In genomic region chr16:23359092-23359760, GRCh38 we compare ENCODE assay signal across 32 cellular contexts. TPM values are rescaled to one million over a fixed set of nuclear protein-coding genes. Genes with fewer than 3 reads are reported as not detected.
DNase-seq lines count a peak whose midpoint lies in the region; ATAC-seq, FAIRE-seq and TF ChIP-seq lines count a peak whose summit lies in the region.
"Had no signal": no experiment of that assay in that cellular context is flagged by ENCODE, and none has a peak within 500 bp of the region (broad histone marks: within the 10 kb centered on the region; RNA-seq: fewer than 3 reads in every experiment).

No MANE protein-coding gene starts in this region.

- H3K27ac ChIP-seq in astrocyte (ENCODE audit: low read depth, low read length) = no peak overlapping the region
- H3K27ac ChIP-seq: A549, brain microvascular endothelial cell, esophagus muscularis mucosa, hepatocyte, left lung, skin epidermis, tibial nerve had no signal

- H4K20me1 ChIP-seq in astrocyte (ENCODE audit: insufficient read depth, low read length) = no peaks in the 10 kb centered on the region

- H3K4me3 Mint-ChIP-seq in astrocyte (ENCODE audit: unreplicated experiment) = peak overlapping the region; percentile 22
- H3K4me3 Mint-ChIP-seq in activated naive CD8-positive, alpha-beta T cell treated with anti-CD3 and anti-CD28 coated beads, Interleukin-2, amount 50 U/mL, for 24 hours = no peak overlapping the region
- H3K4me3 Mint-ChIP-seq: CD8-positive, alpha-beta T cell; effector memory CD8-positive, alpha-beta T cell; H9; naive B cell; stimulated activated naive CD8-positive, alpha-beta T cell treated with anti-CD3 and anti-CD28 coated beads, Interleukin-15, amount 100 ng/mL, for 72 hours had no signal

- no peak for FAIRE-seq in astrocyte (lab: Jason Lieb, UNC)
- FAIRE-seq: A549, colon, frontal cortex had no signal

- in situ Hi-C loops in ACHN (cut with HindIII; ENCODE audit: low pct_ligation_motif_present, low pct_unique_long_range_greater_than_20kb, low sequenced_read_pairs) = no loop called here

- ATAC-seq in Right ventricle myocardium inferior (no peak), left colon (no peak)
- ATAC-seq in activated naive CD8-positive, alpha-beta T cell treated with anti-CD3 and anti-CD28 coated beads, Interleukin-2, amount 50 U/mL, for 24 hours = no peak
- ATAC-seq: A549; CD8-positive, alpha-beta T cell; effector memory CD8-positive, alpha-beta T cell; left lung; SK-N-SH treated with all-trans-retinoic acid at 6 μM for 48 hours; stimulated activated naive CD8-positive, alpha-beta T cell treated with anti-CD3 and anti-CD28 coated beads, Interleukin-15, amount 100 ng/mL, for 72 hours had no signal

- no peaks in the 10 kb centered on the region for H3K9me3 ChIP-seq in astrocyte (ENCODE audit: insufficient read depth, low read depth, low read length)
- H3K9me3 ChIP-seq: A549, esophagus muscularis mucosa, left lung, tibial nerve had no signal

- H3K4me1 ChIP-seq in astrocyte (ENCODE audit: insufficient read depth, low read length) = no peaks in the 10 kb centered on the region
- H3K4me1 ChIP-seq: tibial nerve had no signal

- no peak overlapping the region for H3K27ac Mint-ChIP-seq in astrocyte (ENCODE audit: unreplicated experiment)
- H3K27ac Mint-ChIP-seq in activated naive CD8-positive, alpha-beta T cell treated with anti-CD3 and anti-CD28 coated beads, Interleukin-2, amount 50 U/mL, for 24 hours = no peak overlapping the region
- H3K27ac Mint-ChIP-seq: CD8-positive, alpha-beta T cell; effector memory CD8-positive, alpha-beta T cell; H9; naive B cell had no signal

- no peaks in the 10 kb centered on the region for H3K9me3 Mint-ChIP-seq in astrocyte (ENCODE audit: unreplicated experiment)
- H3K9me3 Mint-ChIP-seq in activated naive CD8-positive, alpha-beta T cell treated with anti-CD3 and anti-CD28 coated beads, Interleukin-2, amount 50 U/mL, for 24 hours = no peaks in the 10 kb centered on the region
- H3K9me3 Mint-ChIP-seq: CD8-positive, alpha-beta T cell; effector memory CD8-positive, alpha-beta T cell; H9; naive B cell; stimulated activated naive CD8-positive, alpha-beta T cell treated with anti-CD3 and anti-CD28 coated beads, Interleukin-15, amount 100 ng/mL, for 72 hours had no signal

- no peak overlapping the region for H3K4me2 ChIP-seq in astrocyte (ENCODE audit: low read length)
- H3K4me2 ChIP-seq: A549, hepatocyte had no signal

- DNase-seq in cardiac septum (ENCODE audit: low spot score) = peak; percentile 57
- no peak for DNase-seq in Right ventricle myocardium inferior (ENCODE audit: missing footprints)
- DNase-seq in astrocyte (ENCODE audit: low read depth) = no peak
- peak; percentile 67 for DNase-seq in kidney tubule cell (ENCODE audit: low spot score)
- no peak for DNase-seq in superior temporal gyrus (ENCODE audit: extremely low spot score)
- no peak for DNase-seq in ACHN
- DNase-seq in activated naive CD8-positive, alpha-beta T cell treated with anti-CD3 and anti-CD28 coated beads, Interleukin-2, amount 50 U/mL, for 24 hours = no peak
- DNase-seq in left colon = no peak
- DNase-seq: activated CD4-positive, alpha-beta T cell treated with anti-CD3 and anti-CD28 coated beads for 4 hours; activated naive CD4-positive, alpha-beta T cell; brain microvascular endothelial cell; CD8-positive, alpha-beta T cell; effector memory CD8-positive, alpha-beta T cell; H9; left lung; naive B cell; NCI-H1694; NCI-H510A; occipital lobe; stimulated activated CD4-positive, alpha-beta T cell treated with anti-CD3 and anti-CD28 coated beads, Interleukin-1b, Interleukin-23, amount 100 ng/mL, for 48 hours; stimulated activated CD8-positive, alpha-beta memory T cell treated with anti-CD3 and anti-CD28 coated beads, Interleukin-4, amount 100 ng/mL, for 48 hours; stimulated activated naive CD8-positive, alpha-beta T cell treated with anti-CD3 and anti-CD28 coated beads, Interleukin-15, amount 100 ng/mL, for 72 hours had no signal

- H3K36me3 Mint-ChIP-seq in astrocyte (ENCODE audit: low read depth, unreplicated experiment) = no peaks in the 10 kb centered on the region
- no peaks in the 10 kb centered on the region for H3K36me3 Mint-ChIP-seq in activated naive CD8-positive, alpha-beta T cell treated with anti-CD3 and anti-CD28 coated beads, Interleukin-2, amount 50 U/mL, for 24 hours (ENCODE audit: low read depth)
- H3K36me3 Mint-ChIP-seq: CD8-positive, alpha-beta T cell; naive B cell had no signal

- no peaks in the 10 kb centered on the region for H3K4me1 Mint-ChIP-seq in astrocyte (ENCODE audit: low read depth, unreplicated experiment)
- no peaks in the 10 kb centered on the region for H3K4me1 Mint-ChIP-seq in activated naive CD8-positive, alpha-beta T cell treated with anti-CD3 and anti-CD28 coated beads, Interleukin-2, amount 50 U/mL, for 24 hours
- H3K4me1 Mint-ChIP-seq: naive B cell; stimulated activated naive CD8-positive, alpha-beta T cell treated with anti-CD3 and anti-CD28 coated beads, Interleukin-15, amount 100 ng/mL, for 72 hours had no signal

- TF ChIP-seq CTCF in astrocyte (IDR thresholded peaks at IDR 0.05; ENCODE audit: insufficient read depth, low read depth, low read length) = no peak

- H3K27me3 ChIP-seq in astrocyte (ENCODE audit: insufficient read depth, low read length) = no peaks in the 10 kb centered on the region
- H3K27me3 ChIP-seq: brain microvascular endothelial cell, hepatocyte, left lung, tibial nerve had no signal

- no peak overlapping the region for H2AFZ ChIP-seq in astrocyte (ENCODE audit: low read depth, low read length)
- H2AFZ ChIP-seq: hepatocyte had no signal

- H3K36me3 ChIP-seq in astrocyte (ENCODE audit: insufficient read depth, low read length) = no peaks in the 10 kb centered on the region
- H3K36me3 ChIP-seq: brain microvascular endothelial cell, esophagus muscularis mucosa, left lung, tibial nerve had no signal

- H3K4me3 ChIP-seq in astrocyte (ENCODE audit: insufficient read depth, low read depth, low read length) = no peak overlapping the region
- H3K4me3 ChIP-seq: A549, esophagus muscularis mucosa, hepatocyte, left lung, skin epidermis, tibial nerve had no signal

- H3K9ac ChIP-seq in astrocyte (ENCODE audit: low read length) = no peak overlapping the region

- intact Hi-C loops in cardiac septum (cut with DNase I) (no loop called here), Right ventricle myocardium inferior (cut with DNase I) (no loop called here), left colon (cut with DNase I, micrococcal nuclease) (no loop called here)

- H3K79me2 ChIP-seq in astrocyte (ENCODE audit: insufficient read depth, low read length) = no peaks in the 10 kb centered on the region
- H3K79me2 ChIP-seq: hepatocyte had no signal

- peaks cover 19% of the 10 kb centered on the region for H3K27me3 Mint-ChIP-seq in astrocyte (ENCODE audit: low read depth, unreplicated experiment)
- H3K27me3 Mint-ChIP-seq in activated naive CD8-positive, alpha-beta T cell treated with anti-CD3 and anti-CD28 coated beads, Interleukin-2, amount 50 U/mL, for 24 hours = no peaks in the 10 kb centered on the region
- H3K27me3 Mint-ChIP-seq: stimulated activated naive CD8-positive, alpha-beta T cell treated with anti-CD3 and anti-CD28 coated beads, Interleukin-15, amount 100 ng/mL, for 72 hours had no signal

RNA-seq across cellular contexts. Expression of gene SCNN1B, which starts 57.1 kb away (rescaled TPM):
- not detected for total RNA-seq in cardiac septum
- 0.27 TPM for total RNA-seq in Right ventricle myocardium inferior
- not detected in 2 replicates for total RNA-seq in astrocyte
- total RNA-seq in left colon = 100 to 1,000 TPM; 322 to 715 TPM
- total RNA-seq: CD8-positive, alpha-beta T cell; frontal cortex; G401; occipital lobe; T-helper 2 cell treated with Interferon-gamma antibody and Interleukin-4, amounts not matched to agents 100 ng/mL and 5 ng/mL, for 36 hours had no signal

Comparison
In these comparisons a context has a peak if more than half of its experiments do, and no peak if none do; other contexts are left out.
1. DNase-seq: peak in cardiac septum (single experiment) and kidney tubule cell (single experiment); none in Right ventricle myocardium inferior (single experiment), astrocyte (single experiment), superior temporal gyrus (single experiment), ACHN (single experiment), activated naive CD8-positive, alpha-beta T cell treated with anti-CD3 and anti-CD28 coated beads, Interleukin-2, amount 50 U/mL, for 24 hours (single experiment) and left colon (0 of 2).
2. RNA of gene SCNN1B, which starts 57.1 kb away (total RNA-seq): 322 to 715 TPM in left colon; 0.27 TPM in Right ventricle myocardium inferior (single experiment), not detected in cardiac septum (single experiment) and not detected in astrocyte; every median in the first group is over 100 times any median in the second.